30 cellular contexts compared by ENCODE assay signal in the genomic region with DNA sequence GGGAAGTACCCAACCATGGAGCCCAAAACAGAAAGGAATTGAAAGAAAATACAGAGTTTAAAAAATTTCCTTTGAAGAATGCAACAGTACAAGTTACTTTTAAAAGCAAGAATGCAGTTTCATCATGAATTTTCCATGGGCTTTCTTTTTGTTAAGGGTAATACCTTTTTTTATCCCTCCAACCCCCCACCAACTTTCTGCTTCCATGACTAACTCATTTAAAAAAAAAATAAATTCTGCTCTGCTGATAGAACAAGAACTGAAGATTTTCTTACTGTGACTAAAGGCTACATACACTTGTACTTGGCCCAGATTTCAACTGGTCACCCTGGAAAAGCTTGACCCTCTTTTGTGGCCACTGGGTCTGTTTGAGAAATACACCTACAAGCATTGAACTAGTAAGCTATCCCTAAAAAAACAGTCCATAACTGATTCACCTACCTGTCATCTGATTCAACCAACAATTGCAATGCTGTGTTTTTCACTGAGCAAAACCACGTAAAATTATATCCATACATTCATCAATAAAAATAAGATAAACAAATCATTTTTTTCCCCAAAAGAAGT.
DNase-seq lines count a peak whose midpoint lies in the region; ATAC-seq and TF ChIP-seq lines count a peak whose summit lies in the region.
"Had no signal": no experiment of that assay in that cellular context is flagged by ENCODE, and none has a peak within 500 bp of the region (broad histone marks: within the 10 kb centered on the region; RNA-seq: fewer than 3 reads in every experiment).

No MANE protein-coding gene starts in this region.

- in situ Hi-C loops in astrocyte of the cerebellum (cut with HindIII; ENCODE audit: low sequenced_read_pairs) = no loop called here

- intact Hi-C loops in left ventricle myocardium inferior (cut with micrococcal nuclease) (no loop called here), left cardiac atrium (cut with DNase I) (no loop called here), aorta (cut with DNase I) (no loop called here)

- peaks cover 11% of the 10 kb centered on the region for H3K9me3 ChIP-seq in left ventricle myocardium inferior (replicated peaks)
- H3K9me3 ChIP-seq in aorta (ENCODE audit: control insufficient read depth, low read length) = no peaks in the 10 kb centered on the region
- H3K9me3 ChIP-seq: Peyer's patch, testis had no signal

- DNase-seq in left ventricle myocardium inferior (no peak), left cardiac atrium (no peak), astrocyte of the cerebellum (ENCODE audit: low read depth) (peak; percentile 27), fibroblast of the aortic adventitia (ENCODE audit: low read depth) (peak; percentile 43), aorta (no peak), Ammon's horn (ENCODE audit: low spot score) (no peak), NCI-H1417 treated with DMSO at 0.1 percent for 48 hours (lab: John Stamatoyannopoulos, UW) (no peak), dermis blood vessel endothelial cell (no peak)
- DNase-seq: 8988T; activated CD4-positive, alpha-beta T cell treated with anti-CD3 and anti-CD28 coated beads, Interleukin-2, amount 10 ng/mL, durations not matched to agents 24 days and 14 days; activated CD8-positive, alpha-beta memory T cell treated with anti-CD3 and anti-CD28 coated beads for 24 hours; anterior cingulate cortex; CD4-positive, alpha-beta T cell; effector CD4-positive, alpha-beta T cell; immature natural killer cell; mesenchymal stem cell; NCI-H1417; NCI-H2029 treated with DMSO at 0.1 percent for 48 hours; Peyer's patch; SHP77; stimulated activated CD4-positive, alpha-beta T cell treated with anti-CD3 and anti-CD28 coated beads, Interleukin-2, amount 100 ng/mL, for 24 hours; stimulated activated CD8-positive, alpha-beta memory T cell treated with anti-CD3 and anti-CD28 coated beads, Interleukin-4, amount 100 ng/mL, for 48 hours; testis had no signal

- peak overlapping the region; percentile 43 for H3K27ac ChIP-seq in left ventricle myocardium inferior (replicated peaks)
- peak overlapping the region; percentile 45 to 53 for H3K27ac ChIP-seq in aorta (ENCODE audit: low read depth in 1 of 2, low read length in 2 of 2)
- H3K27ac ChIP-seq: HL-60, neural progenitor cell, parathyroid adenoma, Peyer's patch, testis, VCaP had no signal

- no peak for TF ChIP-seq CTCF in left ventricle myocardium inferior (IDR thresholded peaks at IDR 0.05; ENCODE audit: borderline replicate concordance)
- TF ChIP-seq CTCF in astrocyte of the cerebellum (IDR thresholded peaks at IDR 0.05; ENCODE audit: low read depth, low read length, missing control alignments) = no peak
- TF ChIP-seq CTCF in fibroblast of the aortic adventitia (IDR thresholded peaks at IDR 0.05; ENCODE audit: insufficient read depth, low read length) = no peak

- H3K36me3 ChIP-seq in left ventricle myocardium inferior (no peaks in the 10 kb centered on the region), aorta (ENCODE audit: control insufficient read depth in 1 of 2, insufficient read depth in 2 of 2, low read length in 1 of 2) (no peaks in the 10 kb centered on the region)
- H3K36me3 ChIP-seq: neural progenitor cell, Peyer's patch had no signal

- H3K4me3 ChIP-seq in left ventricle myocardium inferior (no peak overlapping the region), astrocyte of the cerebellum (ENCODE audit: low read depth, low read length) (no peak overlapping the region), fibroblast of the aortic adventitia (ENCODE audit: low read depth, low read length) (no peak overlapping the region), aorta (ENCODE audit: low read length in 2 of 2) (no peak overlapping the region)
- H3K4me3 ChIP-seq: GM12878, neural progenitor cell, Peyer's patch, testis had no signal

- WGBS in aorta, 2 donors = 88 to 89% methylated on average over 1 of the region's 1 CpG

- ATAC-seq in left cardiac atrium = no peak
- no peak for ATAC-seq in aorta (ENCODE audit: low FRiP score)
- ATAC-seq: activated naive CD4-positive, alpha-beta T cell treated with anti-CD3 and anti-CD28 coated beads, Interleukin-2, amount 50 U/mL, for 72 hours; GM12878; left lobe of liver had no signal

- no peaks in the 10 kb centered on the region for H3K27me3 ChIP-seq in left ventricle myocardium inferior (ENCODE audit: low read depth)
- no peaks in the 10 kb centered on the region for H3K27me3 ChIP-seq in aorta (ENCODE audit: control insufficient read depth in 1 of 2, insufficient read depth in 2 of 2, low read length in 1 of 2)
- H3K27me3 ChIP-seq: neural progenitor cell, Peyer's patch, testis had no signal

- H3K4me1 ChIP-seq in left ventricle myocardium inferior (peaks cover 18% of the 10 kb centered on the region), aorta (ENCODE audit: control insufficient read depth in 1 of 2, insufficient read depth in 2 of 2, low read length in 2 of 2) (peaks cover 9 to 19% of the 10 kb centered on the region in 2 donors)
- H3K4me1 ChIP-seq: parathyroid adenoma, Peyer's patch, testis had no signal

Comparison
In these comparisons a context has a peak if more than half of its experiments do, and no peak if none do; other contexts are left out.
1. DNase-seq: peak in astrocyte of the cerebellum (single experiment) and fibroblast of the aortic adventitia (single experiment); none in left ventricle myocardium inferior (single experiment), left cardiac atrium (single experiment), aorta (0 of 2), Ammon's horn (single experiment), NCI-H1417 treated with DMSO at 0.1 percent for 48 hours (single experiment) and dermis blood vessel endothelial cell (single experiment).